ENCODE assay signal across 29 cellular contexts in the genomic region with DNA sequence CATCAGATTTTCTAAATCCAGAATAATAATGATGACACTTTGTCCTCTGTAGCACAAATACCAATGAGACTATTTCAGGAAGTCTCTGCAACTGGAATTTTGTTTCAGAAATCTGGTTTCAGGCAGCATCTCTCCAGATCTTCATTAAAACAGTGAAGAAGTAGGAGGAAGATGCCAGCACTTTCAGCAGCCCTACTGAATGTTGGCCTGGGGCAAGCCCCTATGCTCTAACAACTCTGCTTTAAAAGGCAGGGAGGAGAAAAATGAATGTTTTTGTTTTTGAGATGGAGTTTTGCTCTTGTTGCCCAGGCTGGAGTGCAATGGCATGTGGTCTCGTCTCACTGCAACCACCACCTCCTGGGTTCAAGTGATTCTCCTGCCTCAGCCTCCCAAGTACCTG. TPM values are rescaled to one million over a fixed set of nuclear protein-coding genes. Genes with fewer than 3 reads are reported as not detected.
"Had no signal": no experiment of that assay in that cellular context is flagged by ENCODE, and none has a peak within 500 bp of the region (broad histone marks: within the 10 kb centered on the region; RNA-seq: fewer than 3 reads in every experiment).

No MANE protein-coding gene starts in this region.

- DNase-seq: activated CD4-positive, alpha-beta T cell treated with anti-CD3 and anti-CD28 coated beads, Interleukin-2, amount 10 ng/mL, durations not matched to agents 24 days and 14 days; activated CD4-positive, alpha-beta T cell treated with anti-CD3 and anti-CD28 coated beads, Interleukin-2, amount 50 U/mL, for 48 hours; activated CD4-positive, CD25-positive, alpha-beta regulatory T cell treated with anti-CD3 and anti-CD28 coated beads, Interleukin-2, amount 50 U/mL, for 72 hours; activated CD8-positive, alpha-beta memory T cell treated with anti-CD3 and anti-CD28 coated beads for 24 hours; activated gamma-delta T cell treated with Interleukin-2 at 50 U/mL for 16 hours; activated naive CD4-positive, alpha-beta T cell treated with anti-CD3 and anti-CD28 coated beads, Interleukin-2, amount 10 ng/mL, durations not matched to agents 7 days and 5 days; activated naive CD8-positive, alpha-beta T cell treated with anti-CD3 and anti-CD28 coated beads for 36 hours; activated T-cell treated with anti-CD3 and anti-CD28 coated beads, Interleukin-2, amount 50 U/mL, for 48 hours; adrenal gland; anterior cingulate cortex; cerebellar nuclear complex; MM.1S; NCI-H1105; NCI-H1436; NCI-H1694 treated with DMSO at 0.1 percent for 48 hours; NCI-H2081; NCI-H510A treated with DMSO at 0.1 percent for 48 hours; NCI-H69; NK-92 treated with Interleukin-12 subunit alpha and Interleukin-12 subunit beta, amount 100 ng/mL, for 24 hours; OCI-M1; Peyer's patch; Right ventricle myocardium superior; SJCRH30; T-helper 17 cell; T-helper 9 cell had no signal

- H3K27ac ChIP-seq: adrenal gland, KMS-11, Peyer's patch, RWPE1, SJCRH30 had no signal

- H3K4me1 Mint-ChIP-seq: activated CD4-positive, alpha-beta T cell treated with anti-CD3 and anti-CD28 coated beads, Interleukin-2, amount 10 ng/mL, durations not matched to agents 24 days and 14 days; activated naive CD8-positive, alpha-beta T cell treated with anti-CD3 and anti-CD28 coated beads for 36 hours had no signal

- H3K9ac ChIP-seq: KMS-11 had no signal

- ATAC-seq: T-helper 17 cell, WTC11 had no signal

- H3K9me3 Mint-ChIP-seq: activated CD4-positive, alpha-beta T cell treated with anti-CD3 and anti-CD28 coated beads, Interleukin-2, amount 10 ng/mL, durations not matched to agents 24 days and 14 days; activated naive CD4-positive, alpha-beta T cell treated with anti-CD3 and anti-CD28 coated beads, Interleukin-2, amount 10 ng/mL, durations not matched to agents 7 days and 5 days; activated naive CD8-positive, alpha-beta T cell treated with anti-CD3 and anti-CD28 coated beads for 36 hours; activated T-helper 2 cell treated with anti-CD3 and anti-CD28 coated beads, Interferon-gamma antibody, Interleukin-2, Interleukin-4, amounts not matched to agents 10 μg/mL and 5 μg/mL and 100 μg/mL, durations not matched to agents 14 hours and 24 hours and 36 hours; WTC11 had no signal

- H3K9me3 ChIP-seq: adrenal gland, Peyer's patch, SJCRH30 had no signal

- H3K36me3 Mint-ChIP-seq: activated naive CD4-positive, alpha-beta T cell treated with anti-CD3 and anti-CD28 coated beads, Interleukin-2, amount 10 ng/mL, durations not matched to agents 7 days and 5 days; activated naive CD8-positive, alpha-beta T cell treated with anti-CD3 and anti-CD28 coated beads for 36 hours; WTC11 had no signal

- H3K4me3 ChIP-seq: adrenal gland, Peyer's patch, SJCRH30 had no signal

- H3K36me3 ChIP-seq: adrenal gland, Peyer's patch, SJCRH30 had no signal

- H3K27ac Mint-ChIP-seq: activated CD4-positive, alpha-beta T cell treated with anti-CD3 and anti-CD28 coated beads, Interleukin-2, amount 10 ng/mL, durations not matched to agents 24 days and 14 days; activated naive CD4-positive, alpha-beta T cell treated with anti-CD3 and anti-CD28 coated beads, Interleukin-2, amount 10 ng/mL, durations not matched to agents 7 days and 5 days; activated naive CD8-positive, alpha-beta T cell treated with anti-CD3 and anti-CD28 coated beads for 36 hours; activated T-helper 2 cell treated with anti-CD3 and anti-CD28 coated beads, Interferon-gamma antibody, Interleukin-2, Interleukin-4, amounts not matched to agents 10 μg/mL and 5 μg/mL and 100 μg/mL, durations not matched to agents 14 hours and 24 hours and 36 hours; T-helper 17 cell; WTC11 had no signal

- H3K4me1 ChIP-seq: adrenal gland had no signal

- H3K4me2 ChIP-seq: KMS-11 had no signal

- H3K27me3 ChIP-seq: Peyer's patch, SJCRH30 had no signal

- H3K4me3 Mint-ChIP-seq: activated CD4-positive, alpha-beta T cell treated with anti-CD3 and anti-CD28 coated beads, Interleukin-2, amount 10 ng/mL, durations not matched to agents 24 days and 14 days; activated naive CD4-positive, alpha-beta T cell treated with anti-CD3 and anti-CD28 coated beads, Interleukin-2, amount 10 ng/mL, durations not matched to agents 7 days and 5 days; activated naive CD8-positive, alpha-beta T cell treated with anti-CD3 and anti-CD28 coated beads for 36 hours; T-helper 17 cell; WTC11 had no signal

RNA-seq across cellular contexts. Expression of a gene that starts 18.1 kb away (rescaled TPM):
- total RNA-seq: activated CD4-positive, alpha-beta T cell treated with anti-CD3 and anti-CD28 coated beads, Interleukin-2, amount 10 ng/mL, durations not matched to agents 24 days and 14 days; activated naive CD8-positive, alpha-beta T cell treated with anti-CD3 and anti-CD28 coated beads for 36 hours; activated T-helper 2 cell treated with anti-CD3 and anti-CD28 coated beads, Interferon-gamma antibody, Interleukin-2, Interleukin-4, amounts not matched to agents 10 μg/mL and 5 μg/mL and 100 μg/mL, durations not matched to agents 14 hours and 24 hours and 36 hours had no signal
